ENCODE assay signal across 18 cellular contexts in genomic region chr5:150670275-150670960, GRCh38. TPM values are rescaled to one million over a fixed set of nuclear protein-coding genes. Genes with fewer than 3 reads are reported as not detected.
DNase-seq lines count a peak whose midpoint lies in the region; ATAC-seq and TF ChIP-seq lines count a peak whose summit lies in the region.
"Had no signal": no experiment of that assay in that cellular context is flagged by ENCODE, and none has a peak within 500 bp of the region (broad histone marks: within the 10 kb centered on the region; RNA-seq: fewer than 3 reads in every experiment).

No MANE protein-coding gene starts in this region.

- TF ChIP-seq CTCF in glutamatergic neuron (IDR thresholded peaks at IDR 0.05; ENCODE audit: partially characterized antibody, unreplicated experiment): no peak
- no peak for TF ChIP-seq CTCF in gastrocnemius medialis (IDR thresholded peaks at IDR 0.05 in 4 of 5, conservative IDR thresholded peaks at IDR 0.05 in 1 of 5)

- intact Hi-C loops in gastrocnemius medialis (cut with DNase I; ENCODE audit: low total_unique reads): loop anchor here (10.0 kb wide), 1 partner anchor 226 kb away; the partner anchor contains the start of gene RPS14

- H3K4me1 Mint-ChIP-seq in activated T-cell treated with anti-CD3 and anti-CD28 coated beads, Interleukin-2, amount 50 U/mL, for 72 hours (ENCODE audit: low read depth): peaks cover 15% of the 10 kb centered on the region
- H3K4me1 Mint-ChIP-seq in glutamatergic neuron (ENCODE audit: low read depth, unreplicated experiment): peaks cover 1% of the 10 kb centered on the region

- peaks cover 18% of the 10 kb centered on the region for H3K27me3 Mint-ChIP-seq in activated T-cell treated with anti-CD3 and anti-CD28 coated beads, Interleukin-2, amount 50 U/mL, for 72 hours (ENCODE audit: low read depth)
- peaks cover 2% of the 10 kb centered on the region for H3K27me3 Mint-ChIP-seq in glutamatergic neuron (ENCODE audit: unreplicated experiment)

- H3K36me3 ChIP-seq in gastrocnemius medialis: no peaks in the 10 kb centered on the region

- no peak for ATAC-seq in activated T-cell treated with anti-CD3 and anti-CD28 coated beads, Interleukin-2, amount 50 U/mL, for 72 hours (replicated peaks in 1 of 2)
- ATAC-seq in gastrocnemius medialis: no peak
- no peak for ATAC-seq in HG03039 (IDR thresholded peaks at IDR 0.05; ENCODE audit: unreplicated experiment)
- ATAC-seq: activated naive CD4-positive, alpha-beta T cell treated with anti-CD3 and anti-CD28 coated beads, Interleukin-2, amount 50 U/mL, for 72 hours had no signal

- no peak overlapping the region for H3K4me3 ChIP-seq in gastrocnemius medialis

- H3K27me3 ChIP-seq in gastrocnemius medialis: no peaks in the 10 kb centered on the region

- no peak for DNase-seq in activated T-cell treated with anti-CD3 and anti-CD28 coated beads, Interleukin-2, amount 50 U/mL, for 72 hours
- DNase-seq in activated T-cell treated with anti-CD3 and anti-CD28 coated beads for 4 hours (no peak), NCI-H82 treated with DMSO at 0.1 percent for 48 hours (lab: John Stamatoyannopoulos, UW; ENCODE audit: unreplicated experiment) (peak; percentile 8), glutamatergic neuron (no peak), gastrocnemius medialis (no peak), T-helper 9 cell (no peak)
- no peak for DNase-seq in stimulated activated CD4-positive, alpha-beta T cell treated with anti-CD3 and anti-CD28 coated beads, Interleukin-4, amount 100 ng/mL, for 1 hour
- DNase-seq: activated CD4-positive, alpha-beta T cell treated with anti-CD3 and anti-CD28 coated beads for 48 hours; cerebellar nuclear complex; DMS53; hypothalamus; NCI-H1417; NCI-H345; OCI-M1; posterior cingulate gyrus; T-helper 1 cell had no signal

- H3K36me3 Mint-ChIP-seq in activated T-cell treated with anti-CD3 and anti-CD28 coated beads, Interleukin-2, amount 50 U/mL, for 72 hours (ENCODE audit: insufficient read depth in 2 of 2): no peaks in the 10 kb centered on the region
- no peaks in the 10 kb centered on the region for H3K36me3 Mint-ChIP-seq in glutamatergic neuron (ENCODE audit: unreplicated experiment)
- H3K36me3 Mint-ChIP-seq: activated naive CD4-positive, alpha-beta T cell treated with anti-CD3 and anti-CD28 coated beads, Interleukin-2, amount 50 U/mL, for 72 hours had no signal

- no peak overlapping the region for H3K27ac Mint-ChIP-seq in activated T-cell treated with anti-CD3 and anti-CD28 coated beads, Interleukin-2, amount 50 U/mL, for 72 hours
- no peak overlapping the region for H3K27ac Mint-ChIP-seq in glutamatergic neuron (ENCODE audit: unreplicated experiment)
- H3K27ac Mint-ChIP-seq: activated naive CD4-positive, alpha-beta T cell treated with anti-CD3 and anti-CD28 coated beads, Interleukin-2, amount 50 U/mL, for 72 hours had no signal

- in situ Hi-C loops in gastrocnemius medialis (cut with MboI; ENCODE audit: low sequenced_read_pairs in 4 of 4): no loop called here

- H3K9me3 Mint-ChIP-seq in activated T-cell treated with anti-CD3 and anti-CD28 coated beads, Interleukin-2, amount 50 U/mL, for 72 hours: no peaks in the 10 kb centered on the region
- no peaks in the 10 kb centered on the region for H3K9me3 Mint-ChIP-seq in glutamatergic neuron (ENCODE audit: unreplicated experiment)
- H3K9me3 Mint-ChIP-seq: activated naive CD4-positive, alpha-beta T cell treated with anti-CD3 and anti-CD28 coated beads, Interleukin-2, amount 50 U/mL, for 72 hours had no signal

- H3K4me1 ChIP-seq in gastrocnemius medialis: peaks cover 53 to 83% of the 10 kb centered on the region in 2 donors

- H3K9me3 ChIP-seq in gastrocnemius medialis: no peaks in the 10 kb centered on the region

- TF ChIP-seq POLR2A in gastrocnemius medialis (IDR thresholded peaks at IDR 0.05): no peak

- H3K27ac ChIP-seq in gastrocnemius medialis: peak overlapping the region; percentile 82 to 97 (median 92)

- peak overlapping the region; percentile 63 to 67 for H3K4me3 Mint-ChIP-seq in activated T-cell treated with anti-CD3 and anti-CD28 coated beads, Interleukin-2, amount 50 U/mL, for 72 hours
- H3K4me3 Mint-ChIP-seq in glutamatergic neuron (ENCODE audit: unreplicated experiment): peak overlapping the region; percentile 74

RNA-seq across cellular contexts. Expression of gene MYOZ3, which starts 9.4 kb away (rescaled TPM):
- under 1 TPM in 1 of 2 donors, not detected in 1; 0.16 TPM for total RNA-seq in activated T-cell treated with anti-CD3 and anti-CD28 coated beads, Interleukin-2, amount 50 U/mL, for 72 hours
- total RNA-seq in glutamatergic neuron (ENCODE audit: unreplicated experiment) (0.64 TPM), gastrocnemius medialis (10 to 100 TPM in 3 of 4 donors, 1 to 10 TPM in 1; 4.8 to 12.6 (median 11.3) TPM)

RNA-seq across cellular contexts. Expression of gene SYNPO, which starts 30.0 kb away (rescaled TPM):
- under 1 TPM; 0.30 to 0.36 TPM for total RNA-seq in activated T-cell treated with anti-CD3 and anti-CD28 coated beads, Interleukin-2, amount 50 U/mL, for 72 hours
- 16.1 TPM for total RNA-seq in glutamatergic neuron (ENCODE audit: unreplicated experiment)
- total RNA-seq in gastrocnemius medialis: 100 to 1,000 TPM; 419 to 569 (median 539) TPM

RNA-seq across cellular contexts. Expression of gene RBM22, which starts 30.4 kb away (rescaled TPM):
- 10 to 100 TPM; 86.2 to 97.2 TPM for total RNA-seq in activated T-cell treated with anti-CD3 and anti-CD28 coated beads, Interleukin-2, amount 50 U/mL, for 72 hours
- total RNA-seq in glutamatergic neuron (ENCODE audit: unreplicated experiment): 39.3 TPM
- total RNA-seq in gastrocnemius medialis: 10 to 100 TPM; 22.5 to 31.0 (median 26.2) TPM

Comparison
In these comparisons a context has a peak if more than half of its experiments do, and no peak if none do; other contexts are left out.
1. RNA of gene SYNPO, which starts 30.0 kb away (total RNA-seq): 419 to 569 TPM in gastrocnemius medialis; 16.1 TPM in glutamatergic neuron (single experiment) and 0.30 to 0.36 TPM in activated T-cell treated with anti-CD3 and anti-CD28 coated beads, Interleukin-2, amount 50 U/mL, for 72 hours; every median in the first group is over 10 times any median in the second.